In the genomic region with DNA sequence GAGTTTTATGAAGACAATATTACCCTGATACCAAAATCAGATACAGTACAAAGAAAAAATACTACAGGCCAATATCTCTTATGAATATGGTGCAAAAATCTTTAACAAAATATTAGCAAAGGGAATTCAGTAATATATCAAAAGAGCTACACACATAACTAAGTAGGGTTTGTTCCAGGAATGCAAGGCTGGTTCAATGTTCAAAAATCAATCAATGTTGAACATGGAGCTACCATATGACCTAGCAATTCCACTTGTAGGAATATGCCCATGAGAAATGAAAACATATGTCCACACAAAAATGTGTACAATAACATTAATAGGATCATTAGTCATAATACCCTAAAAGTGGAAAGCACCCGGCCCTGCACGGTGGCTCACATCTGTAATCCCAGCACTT, we compare ENCODE assay signal across 40 cellular contexts. TPM values are rescaled to one million over a fixed set of nuclear protein-coding genes. Genes with fewer than 3 reads are reported as not detected.
"Had no signal": no experiment of that assay in that cellular context is flagged by ENCODE, and none has a peak within 500 bp of the region (broad histone marks: within the 10 kb centered on the region; RNA-seq: fewer than 3 reads in every experiment).

No MANE protein-coding gene starts in this region.

- ATAC-seq: activated naive CD4-positive, alpha-beta T cell treated with anti-CD3 and anti-CD28 coated beads, Interleukin-2, amount 50 U/mL, for 72 hours; activated naive CD8-positive, alpha-beta T cell treated with anti-CD3 and anti-CD28 coated beads, Interleukin-2, amount 50 U/mL, for 24 hours; activated T-cell treated with anti-CD3 and anti-CD28 coated beads, Interleukin-2, amount 50 U/mL, for 4 hours; activated T-cell treated with anti-CD3 and anti-CD28 coated beads, Interleukin-2, amount 50 U/mL, for 72 hours; activated T-helper 17 cell treated with anti-CD3 and anti-CD28 coated beads, Interleukin-2, amount 50 U/mL, for 72 hours; body of pancreas had no signal

- H3K27me3 ChIP-seq: ascending aorta, body of pancreas had no signal

- H3K4me3 ChIP-seq: adrenal gland, ascending aorta, body of pancreas, breast epithelium, cardiac muscle cell had no signal

- H3K4me3 Mint-ChIP-seq: activated naive CD4-positive, alpha-beta T cell treated with anti-CD3 and anti-CD28 coated beads for 36 hours; activated naive CD4-positive, alpha-beta T cell treated with anti-CD3 and anti-CD28 coated beads, Interleukin-2, amount 10 ng/mL, durations not matched to agents 7 days and 5 days; activated naive CD4-positive, alpha-beta T cell treated with anti-CD3 and anti-CD28 coated beads, Interleukin-2, amount 50 U/mL, for 24 hours; activated naive CD8-positive, alpha-beta T cell; activated naive CD8-positive, alpha-beta T cell treated with anti-CD3 and anti-CD28 coated beads for 36 hours; activated naive CD8-positive, alpha-beta T cell treated with anti-CD3 and anti-CD28 coated beads, Interleukin-2, amount 10 ng/mL, durations not matched to agents 7 days and 5 days; activated naive CD8-positive, alpha-beta T cell treated with anti-CD3 and anti-CD28 coated beads, Interleukin-2, amount 50 U/mL, for 24 hours; activated T-cell treated with anti-CD3 and anti-CD28 coated beads, Interleukin-2, amount 50 U/mL, for 24 hours; activated T-cell treated with anti-CD3 and anti-CD28 coated beads, Interleukin-2, amount 50 U/mL, for 4 hours; activated T-cell treated with anti-CD3 and anti-CD28 coated beads, Interleukin-2, amount 50 U/mL, for 72 hours; activated T-helper 1 cell treated with anti-CD3 and anti-CD28 coated beads, Interleukin-12 subunit alpha, Interleukin-12 subunit beta, Interleukin-2, Interleukin-4 antibody, amounts not matched to agents 30 ng/mL and 10 ng/mL and 1 ng/mL, durations not matched to agents 14 hours and 24 hours and 36 hours; activated T-helper 17 cell treated with anti-CD3 and anti-CD28 coated beads, Interleukin-2, amount 50 U/mL, for 72 hours; brain; central memory CD8-positive, alpha-beta T cell had no signal

- DNase-seq: activated effector memory CD4-positive, alpha-beta T cell treated with anti-CD3 and anti-CD28 coated beads, Interleukin-2, amount 50 U/mL, for 16 hours; activated effector memory CD4-positive, alpha-beta T cell treated with Interleukin-2 at 50 U/mL for 16 hours; activated gamma-delta T cell; activated gamma-delta T cell treated with Interleukin-2 at 50 U/mL for 16 hours; activated naive CD4-positive, alpha-beta T cell; activated naive CD4-positive, alpha-beta T cell treated with anti-CD3 and anti-CD28 coated beads for 36 hours; activated naive CD4-positive, alpha-beta T cell treated with anti-CD3 and anti-CD28 coated beads, Interleukin-2, amount 10 ng/mL, durations not matched to agents 7 days and 5 days; activated naive CD4-positive, alpha-beta T cell treated with anti-CD3 and anti-CD28 coated beads, Interleukin-2, amount 50 U/mL, for 16 hours; activated naive CD4-positive, alpha-beta T cell treated with Interleukin-2 at 50 U/mL for 16 hours; activated naive CD8-positive, alpha-beta T cell treated with anti-CD3 and anti-CD28 coated beads for 36 hours; activated naive CD8-positive, alpha-beta T cell treated with anti-CD3 and anti-CD28 coated beads, Interleukin-2, amount 10 ng/mL, durations not matched to agents 7 days and 5 days; activated naive CD8-positive, alpha-beta T cell treated with anti-CD3 and anti-CD28 coated beads, Interleukin-2, amount 50 U/mL, for 24 hours; activated T-cell treated with anti-CD3 and anti-CD28 coated beads, Interleukin-2, amount 50 U/mL, for 24 hours; activated T-cell treated with anti-CD3 and anti-CD28 coated beads, Interleukin-2, amount 50 U/mL, for 4 hours; activated T-cell treated with anti-CD3 and anti-CD28 coated beads, Interleukin-2, amount 50 U/mL, for 48 hours; activated T-cell treated with anti-CD3 and anti-CD28 coated beads, Interleukin-2, amount 50 U/mL, for 72 hours; adrenal gland; amniotic stem cell; amygdala; anterior cingulate cortex; aorta; body of pancreas; brain microvascular endothelial cell; caudate nucleus; central memory CD4-positive, alpha-beta T cell; cerebellar nuclear complex had no signal

- H3K27ac ChIP-seq: adrenal gland, ascending aorta, body of pancreas, brain microvascular endothelial cell, breast epithelium, cardiac muscle cell had no signal

- FAIRE-seq: astrocyte, bronchial epithelial cell had no signal

- H3K36me3 ChIP-seq: adrenal gland, ascending aorta, brain microvascular endothelial cell, breast epithelium, cardiac muscle cell had no signal

- H3K4me1 ChIP-seq: breast epithelium had no signal

- H3K27ac Mint-ChIP-seq: activated naive CD4-positive, alpha-beta T cell treated with anti-CD3 and anti-CD28 coated beads for 36 hours; activated naive CD4-positive, alpha-beta T cell treated with anti-CD3 and anti-CD28 coated beads, Interleukin-2, amount 10 ng/mL, durations not matched to agents 7 days and 5 days; activated naive CD4-positive, alpha-beta T cell treated with anti-CD3 and anti-CD28 coated beads, Interleukin-2, amount 50 U/mL, for 24 hours; activated naive CD4-positive, alpha-beta T cell treated with anti-CD3 and anti-CD28 coated beads, Interleukin-2, amount 50 U/mL, for 72 hours; activated naive CD8-positive, alpha-beta T cell; activated naive CD8-positive, alpha-beta T cell treated with anti-CD3 and anti-CD28 coated beads for 36 hours; activated naive CD8-positive, alpha-beta T cell treated with anti-CD3 and anti-CD28 coated beads, Interleukin-2, amount 10 ng/mL, durations not matched to agents 7 days and 5 days; activated naive CD8-positive, alpha-beta T cell treated with anti-CD3 and anti-CD28 coated beads, Interleukin-2, amount 50 U/mL, for 24 hours; activated T-cell treated with anti-CD3 and anti-CD28 coated beads, Interleukin-2, amount 50 U/mL, for 24 hours; activated T-cell treated with anti-CD3 and anti-CD28 coated beads, Interleukin-2, amount 50 U/mL, for 72 hours; activated T-helper 1 cell treated with anti-CD3 and anti-CD28 coated beads, Interleukin-12 subunit alpha, Interleukin-12 subunit beta, Interleukin-2, Interleukin-4 antibody, amounts not matched to agents 30 ng/mL and 10 ng/mL and 1 ng/mL, durations not matched to agents 14 hours and 24 hours and 36 hours; activated T-helper 17 cell treated with anti-CD3 and anti-CD28 coated beads, Interleukin-2, amount 50 U/mL, for 72 hours; activated T-helper 2 cell treated with anti-CD3 and anti-CD28 coated beads, Interferon-gamma antibody, Interleukin-2, Interleukin-4, amounts not matched to agents 10 μg/mL and 5 μg/mL and 100 μg/mL, durations not matched to agents 14 hours and 24 hours and 36 hours; brain had no signal

RNA-seq across cellular contexts. Expression of gene OCA2, which starts 7.8 kb away (rescaled TPM):
- total RNA-seq: activated naive CD4-positive, alpha-beta T cell treated with anti-CD3 and anti-CD28 coated beads for 36 hours; activated naive CD4-positive, alpha-beta T cell treated with anti-CD3 and anti-CD28 coated beads, Interleukin-2, amount 50 U/mL, for 72 hours; activated naive CD8-positive, alpha-beta T cell treated with anti-CD3 and anti-CD28 coated beads for 36 hours; activated naive CD8-positive, alpha-beta T cell treated with anti-CD3 and anti-CD28 coated beads, Interleukin-2, amount 10 ng/mL, durations not matched to agents 7 days and 5 days; activated T-cell treated with anti-CD3 and anti-CD28 coated beads, Interleukin-2, amount 50 U/mL, for 4 hours; activated T-helper 1 cell treated with anti-CD3 and anti-CD28 coated beads, Interleukin-12 subunit alpha, Interleukin-12 subunit beta, Interleukin-2, Interleukin-4 antibody, amounts not matched to agents 30 ng/mL and 10 ng/mL and 1 ng/mL, durations not matched to agents 14 hours and 24 hours and 36 hours; activated T-helper 17 cell treated with anti-CD3 and anti-CD28 coated beads, Interleukin-2, amount 50 U/mL, for 72 hours; activated T-helper 2 cell treated with anti-CD3 and anti-CD28 coated beads, Interferon-gamma antibody, Interleukin-2, Interleukin-4, amounts not matched to agents 10 μg/mL and 5 μg/mL and 100 μg/mL, durations not matched to agents 14 hours and 24 hours and 36 hours; body of pancreas; cardiac septum had no signal
